11 cellular contexts compared by ENCODE assay signal in the genomic region with DNA sequence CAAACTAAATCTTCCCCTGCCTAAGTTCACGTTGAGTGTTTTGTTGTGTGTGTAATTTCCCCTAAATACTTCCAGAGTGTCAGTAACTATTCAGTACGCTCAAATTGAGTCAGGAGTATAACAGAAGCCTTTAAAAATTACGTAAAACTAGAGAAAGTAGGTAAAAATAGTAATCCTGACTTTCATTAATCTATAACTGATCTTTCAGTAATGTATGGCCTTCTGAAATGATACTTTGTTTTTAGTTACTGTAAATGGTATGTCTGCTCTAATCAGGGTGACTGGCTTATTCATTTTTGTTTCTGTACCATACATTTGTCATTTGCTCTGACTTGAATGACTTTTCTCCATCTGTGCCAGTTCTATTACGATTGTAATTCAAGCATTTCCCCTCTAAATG. TPM values are rescaled to one million over a fixed set of nuclear protein-coding genes. Genes with fewer than 3 reads are reported as not detected.
A peak's percentile ranks its signal among the peaks of the same experiment; 100 is the strongest.
DNase-seq lines count a peak whose midpoint lies in the region; ATAC-seq and TF ChIP-seq lines count a peak whose summit lies in the region.
"Had no signal": no experiment of that assay in that cellular context is flagged by ENCODE, and none has a peak within 500 bp of the region (broad histone marks: within the 10 kb centered on the region; RNA-seq: fewer than 3 reads in every experiment).

No MANE protein-coding gene starts in this region.

- H3K4me2 ChIP-seq in HCT116 (ENCODE audit: low read length): peak overlapping the region; percentile 27; the same call in 1 of the 2 replicates

- POLR2A ChIA-PET in HCT116 (lab: Charles Lee): no interaction called here

- peak overlapping the region; percentile 95 for H3K27ac Mint-ChIP-seq in activated T-cell treated with anti-CD3 and anti-CD28 coated beads, Interleukin-2, amount 50 U/mL, for 72 hours
- H3K27ac Mint-ChIP-seq in stimulated activated effector memory CD8-positive, alpha-beta T cell treated with anti-CD3 and anti-CD28 coated beads, Interleukin-12 subunit alpha, Interleukin-12 subunit beta, amount 100 ng/mL, for 72 hours: peak overlapping the region; percentile 79

- peaks cover 28% of the 10 kb centered on the region for H3K4me1 Mint-ChIP-seq in activated T-cell treated with anti-CD3 and anti-CD28 coated beads, Interleukin-2, amount 50 U/mL, for 72 hours (ENCODE audit: low read depth)
- H3K4me1 Mint-ChIP-seq in stimulated activated effector memory CD8-positive, alpha-beta T cell treated with anti-CD3 and anti-CD28 coated beads, Interleukin-12 subunit alpha, Interleukin-12 subunit beta, amount 100 ng/mL, for 72 hours: peaks cover 43% of the 10 kb centered on the region

- no peaks in the 10 kb centered on the region for H3K9me2 ChIP-seq in HCT116 (ENCODE audit: insufficient read depth)

- no peaks in the 10 kb centered on the region for H4K20me1 ChIP-seq in HCT116 (ENCODE audit: insufficient read depth)

- no peak overlapping the region for H3K9ac ChIP-seq in HCT116 (ENCODE audit: low read length)

- peaks cover 10 to 33% of the 10 kb centered on the region in 2 donors for H3K36me3 Mint-ChIP-seq in activated T-cell treated with anti-CD3 and anti-CD28 coated beads, Interleukin-2, amount 50 U/mL, for 72 hours (ENCODE audit: insufficient read depth in 2 of 2)
- H3K36me3 Mint-ChIP-seq in stimulated activated effector memory CD8-positive, alpha-beta T cell treated with anti-CD3 and anti-CD28 coated beads, Interleukin-12 subunit alpha, Interleukin-12 subunit beta, amount 100 ng/mL, for 72 hours: peaks cover 100% of the 10 kb centered on the region

- peak; percentile 54 to 85 for ATAC-seq in activated T-cell treated with anti-CD3 and anti-CD28 coated beads, Interleukin-2, amount 50 U/mL, for 72 hours (replicated peaks in 1 of 2)
- ATAC-seq in HCT116: no peak
- ATAC-seq in HG03439 (IDR thresholded peaks at IDR 0.05; ENCODE audit: unreplicated experiment): peak; percentile 66
- peak; percentile 84 for ATAC-seq in stimulated activated effector memory CD8-positive, alpha-beta T cell treated with anti-CD3 and anti-CD28 coated beads, Interleukin-12 subunit alpha, Interleukin-12 subunit beta, amount 100 ng/mL, for 72 hours
- no peak for ATAC-seq in gastroesophageal sphincter

- H3K27ac ChIP-seq in HCT116 (ENCODE audit: low read depth, low read length) (no peak overlapping the region), ascending aorta (no peak overlapping the region), gastroesophageal sphincter (no peak overlapping the region)
- H3K27ac ChIP-seq: foreskin keratinocyte had no signal

- TF ChIP-seq EP300 in gastroesophageal sphincter (IDR thresholded peaks at IDR 0.05): no peak

- no peaks in the 10 kb centered on the region for H3K27me3 Mint-ChIP-seq in activated T-cell treated with anti-CD3 and anti-CD28 coated beads, Interleukin-2, amount 50 U/mL, for 72 hours (ENCODE audit: low read depth)

- peak overlapping the region in 1 of 2 donors; percentile 38 for H3K4me3 Mint-ChIP-seq in activated T-cell treated with anti-CD3 and anti-CD28 coated beads, Interleukin-2, amount 50 U/mL, for 72 hours
- no peak overlapping the region for H3K4me3 Mint-ChIP-seq in stimulated activated effector memory CD8-positive, alpha-beta T cell treated with anti-CD3 and anti-CD28 coated beads, Interleukin-12 subunit alpha, Interleukin-12 subunit beta, amount 100 ng/mL, for 72 hours

- intact Hi-C loops in HCT116 (cut with micrococcal nuclease) (no loop called here), ascending aorta (cut with DNase I) (no loop called here)

- TF ChIP-seq POLR2A in HCT116 (IDR thresholded peaks at IDR 0.05; ENCODE audit: borderline replicate concordance, extremely low read depth, insufficient read depth, insufficient read length) (no peak), gastroesophageal sphincter (IDR thresholded peaks at IDR 0.05) (no peak)

- no peak overlapping the region for H2AFZ ChIP-seq in HCT116 (ENCODE audit: low read depth, low read length, poor library complexity, severe bottlenecking)

- TF ChIP-seq RAD21 in HCT116 (IDR thresholded peaks at IDR 0.05; ENCODE audit: low read depth): no peak

- H3K4me1 ChIP-seq in HCT116 (ENCODE audit: control insufficient read depth in 1 of 2, insufficient read depth in 2 of 2, low read length in 2 of 2) (peaks cover 2 to 16% of the 10 kb centered on the region in 2 experiments; a peak in 3 of 4 replicates), ascending aorta (peaks cover 0 to 3% of the 10 kb centered on the region in 2 donors), gastroesophageal sphincter (peaks cover 0 to 12% (median 0%) of the 10 kb centered on the region in 3 donors)
- H3K4me1 ChIP-seq: foreskin keratinocyte had no signal

- H3K9me3 ChIP-seq in HCT116 (ENCODE audit: control insufficient read depth in 1 of 2, insufficient read depth in 1 of 2, low read depth in 1 of 2, low read length in 2 of 2) (no peaks in the 10 kb centered on the region), ascending aorta (no peaks in the 10 kb centered on the region), gastroesophageal sphincter (no peaks in the 10 kb centered on the region)

- no peak overlapping the region for H3K4me3 ChIP-seq in HCT116 (replicated peaks in 1 of 2; ENCODE audit: low read depth in 1 of 2, low read length in 2 of 2)
- no peak overlapping the region for H3K4me3 ChIP-seq in ascending aorta
- no peak overlapping the region for H3K4me3 ChIP-seq in gastroesophageal sphincter

- CTCF ChIA-PET in HCT116 (lab: Charles Lee): no interaction called here

- no peak for DNase-seq in activated T-cell treated with anti-CD3 and anti-CD28 coated beads, Interleukin-2, amount 50 U/mL, for 72 hours
- no peak for DNase-seq in activated T-cell treated with anti-CD3 and anti-CD28 coated beads for 4 hours
- DNase-seq in HCT116 (ENCODE audit: low read depth, low spot score): no peak
- no peak for DNase-seq in stimulated activated effector memory CD8-positive, alpha-beta T cell treated with anti-CD3 and anti-CD28 coated beads, Interleukin-12 subunit alpha, Interleukin-12 subunit beta, amount 100 ng/mL, for 72 hours (ENCODE audit: low spot score in 2 of 2)
- DNase-seq in HK-2 (ENCODE audit: unreplicated experiment): no peak
- no peak for DNase-seq in ascending aorta (ENCODE audit: low spot score in 2 of 2)
- DNase-seq: activated CD4-positive, alpha-beta T cell treated with anti-CD3 and anti-CD28 coated beads, Interleukin-2, amount 50 U/mL, for 4 hours; NCI-H2081 had no signal

- no peak for TF ChIP-seq CTCF in HCT116 (IDR thresholded peaks at IDR 0.05 in 2 of 3, conservative IDR thresholded peaks at IDR 0.05 in 1 of 3; ENCODE audit: borderline replicate concordance in 1 of 3, insufficient read depth in 1 of 3, low read depth in 2 of 3, low read length in 2 of 3)
- TF ChIP-seq CTCF in ascending aorta (IDR thresholded peaks at IDR 0.05): no peak
- no peak for TF ChIP-seq CTCF in gastroesophageal sphincter (IDR thresholded peaks at IDR 0.05)

- peaks cover 4 to 5% of the 10 kb centered on the region in 2 experiments; a peak in 3 of 4 replicates for H3K36me3 ChIP-seq in HCT116 (ENCODE audit: control insufficient read depth in 1 of 2, insufficient read depth in 2 of 2, low read length in 2 of 2)
- peaks cover 23 to 25% of the 10 kb centered on the region in 2 donors for H3K36me3 ChIP-seq in ascending aorta
- H3K36me3 ChIP-seq in gastroesophageal sphincter: peaks cover 0 to 89% of the 10 kb centered on the region in 2 donors

- H3K79me2 ChIP-seq in HCT116 (ENCODE audit: insufficient read depth, low read length): peaks cover 74% of the 10 kb centered on the region

- RAD21 ChIA-PET in HCT116 (lab: Charles Lee; ENCODE audit: low non-redundant PET in 1 of 2, low total read pairs in 2 of 2, uncharacterized antibody in 2 of 2, unreplicated experiment in 2 of 2): no interaction called here

- H3K27me3 ChIP-seq in HCT116 (ENCODE audit: insufficient read depth, low read length) (no peaks in the 10 kb centered on the region), ascending aorta (no peaks in the 10 kb centered on the region), gastroesophageal sphincter (no peaks in the 10 kb centered on the region)
- H3K27me3 ChIP-seq: foreskin keratinocyte had no signal

- WGBS in gastroesophageal sphincter (ENCODE audit: low coverage in 1 of 2), 2 donors: 90 to 92% methylated on average over 4 of the region's 4 CpGs

- no TSS peak for BruUV-seq in HCT116 (replicated peaks; lab: Mats Ljungman, UMichigan)

- H3K9me3 Mint-ChIP-seq in activated T-cell treated with anti-CD3 and anti-CD28 coated beads, Interleukin-2, amount 50 U/mL, for 72 hours: no peaks in the 10 kb centered on the region
- H3K9me3 Mint-ChIP-seq in stimulated activated effector memory CD8-positive, alpha-beta T cell treated with anti-CD3 and anti-CD28 coated beads, Interleukin-12 subunit alpha, Interleukin-12 subunit beta, amount 100 ng/mL, for 72 hours: no peaks in the 10 kb centered on the region

TF ChIP-seq in HCT116, 20 proteins besides CTCF, POLR2A, EP300 and RAD21:
- TF ChIP-seq FOSL1 (IDR thresholded peaks at IDR 0.05; ENCODE audit: low read depth) (no peak), ELF1 (IDR thresholded peaks at IDR 0.05; ENCODE audit: borderline replicate concordance, low read depth) (no peak)

RNA-seq across cellular contexts. Expression of gene MIER1, which starts 29.4 kb away (rescaled TPM):
- total RNA-seq in activated T-cell treated with anti-CD3 and anti-CD28 coated beads, Interleukin-2, amount 50 U/mL, for 72 hours: 10 to 100 TPM; 60.0 to 60.1 TPM
- total RNA-seq in HCT116 (2021; ENCODE audit: unreplicated experiment): 28.7 TPM
- polyA plus RNA-seq in HCT116 (2012): 9.9 and 10.5 TPM in 2 replicates
- 18.4 TPM for total RNA-seq in ascending aorta
- total RNA-seq in gastroesophageal sphincter: 10 to 100 TPM; 53.2 to 65.6 (median 57.6) TPM

RNA-seq across cellular contexts. Expression of gene DNAI4, which starts 29.6 kb away (rescaled TPM):
- 1 to 10 TPM; 1.8 to 3.1 TPM for total RNA-seq in activated T-cell treated with anti-CD3 and anti-CD28 coated beads, Interleukin-2, amount 50 U/mL, for 72 hours
- total RNA-seq in HCT116 (2021; ENCODE audit: unreplicated experiment) (3.9 TPM), ascending aorta (not detected), gastroesophageal sphincter (10 to 100 TPM in 1 of 4 donors, 1 to 10 TPM in 2, under 1 TPM in 1; 0.49 to 10.1 (median 4.7) TPM)
- polyA plus RNA-seq in HCT116 (2012): 0.59 and 0.75 TPM in 2 replicates

Comparison
In these comparisons a context has a peak if more than half of its experiments do, and no peak if none do; other contexts are left out.
1. ATAC-seq: peak in activated T-cell treated with anti-CD3 and anti-CD28 coated beads, Interleukin-2, amount 50 U/mL, for 72 hours (2 of 2), HG03439 (single experiment) and stimulated activated effector memory CD8-positive, alpha-beta T cell treated with anti-CD3 and anti-CD28 coated beads, Interleukin-12 subunit alpha, Interleukin-12 subunit beta, amount 100 ng/mL, for 72 hours (single experiment); none in HCT116 (single experiment) and gastroesophageal sphincter (single experiment).